ENCODE assay signal across 12 cellular contexts in the genomic region with DNA sequence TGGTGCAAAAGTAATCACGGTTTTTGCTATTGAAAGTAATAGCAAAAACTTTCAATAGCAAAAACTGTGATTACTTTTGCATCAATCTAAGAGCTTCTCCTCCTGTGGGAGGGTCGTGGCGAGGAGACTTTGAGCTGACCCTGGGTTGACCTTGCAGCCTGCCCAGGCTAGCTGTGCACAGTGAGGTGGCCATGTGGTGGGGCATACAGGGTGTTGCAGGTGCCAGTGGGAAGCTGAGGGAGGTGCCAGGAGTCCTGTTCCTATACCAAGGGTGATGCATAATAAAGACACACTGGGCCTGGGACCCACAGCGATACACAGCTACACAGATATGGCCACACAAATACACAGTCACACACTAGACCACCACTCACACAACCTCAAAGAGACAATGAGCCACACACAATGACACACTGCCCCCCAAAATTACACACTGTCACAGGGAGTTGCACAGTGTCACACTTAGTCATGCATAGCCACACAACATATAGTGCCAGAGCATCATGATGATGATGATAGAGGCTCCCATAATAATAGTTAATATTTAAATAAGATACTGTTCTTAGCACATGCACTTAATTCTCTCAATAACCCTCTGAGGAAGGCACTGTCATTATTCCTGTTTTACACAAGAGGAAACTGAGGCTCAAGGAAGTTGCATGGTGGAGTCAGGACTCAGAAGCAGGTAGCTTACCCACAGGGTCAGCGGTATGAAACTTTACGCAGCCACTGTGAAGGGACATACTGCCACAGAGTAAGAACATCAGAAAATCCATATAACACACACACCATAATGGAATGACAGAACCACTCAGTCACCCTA. TPM values are rescaled to one million over a fixed set of nuclear protein-coding genes. Genes with fewer than 3 reads are reported as not detected.
DNase-seq lines count a peak whose midpoint lies in the region; ATAC-seq, FAIRE-seq and TF ChIP-seq lines count a peak whose summit lies in the region.
"Had no signal": no experiment of that assay in that cellular context is flagged by ENCODE, and none has a peak within 500 bp of the region (broad histone marks: within the 10 kb centered on the region; RNA-seq: fewer than 3 reads in every experiment).

No MANE protein-coding gene starts in this region.

- no peak overlapping the region for H3K9ac ChIP-seq in HUES64 (ENCODE audit: low read depth, low read length)

- no peaks in the 10 kb centered on the region for H3K27me3 Mint-ChIP-seq in naive thymus-derived CD8-positive, alpha-beta T cell

- peak overlapping the region; percentile 22 to 98 (median 94) for H3K27ac Mint-ChIP-seq in naive thymus-derived CD8-positive, alpha-beta T cell

- H3K4me3 ChIP-seq in A549 (no peak overlapping the region), HUES64 (ENCODE audit: low read length) (peak overlapping the region; percentile 79; the same call in 1 of the 2 replicates)

- H3K27me3 ChIP-seq in HUES64 (ENCODE audit: insufficient read depth, low read length): peaks cover 32% of the 10 kb centered on the region

- no peak for TF ChIP-seq RAD21 in A549 (conservative IDR thresholded peaks at IDR 0.05 in 1 of 2, IDR thresholded peaks at IDR 0.05 in 1 of 2)

- no peak for TF ChIP-seq POLR2A in A549 (IDR thresholded peaks at IDR 0.05; ENCODE audit: low read length)

- no peaks in the 10 kb centered on the region for H3K36me3 ChIP-seq in HUES64 (ENCODE audit: insufficient read depth, low read length)

- H3K9me3 ChIP-seq in A549 (no peaks in the 10 kb centered on the region), HUES64 (ENCODE audit: insufficient read depth, low read depth, low read length) (no peaks in the 10 kb centered on the region)

- peaks cover 0 to 11% (median 9%) of the 10 kb centered on the region in 3 donors for H3K36me3 Mint-ChIP-seq in naive thymus-derived CD8-positive, alpha-beta T cell

- 92% methylated on average over 6 of the region's 6 CpGs for whole genome bisulfite sequencing in A549 (ENCODE audit: missing lambda C conversion rate)
- 94% methylated on average over 6 of the region's 6 CpGs for WGBS in HUES64

- H3K4me3 Mint-ChIP-seq in naive thymus-derived CD8-positive, alpha-beta T cell: peak overlapping the region; percentile 82 to 96 (median 93)

- ATAC-seq in A549: no peak
- ATAC-seq in naive thymus-derived CD8-positive, alpha-beta T cell: no peak
- no peak for ATAC-seq in HG02884 (IDR thresholded peaks at IDR 0.05; ENCODE audit: unreplicated experiment)
- ATAC-seq in GM18907 (IDR thresholded peaks at IDR 0.05; ENCODE audit: unreplicated experiment): no peak

- CTCF ChIA-PET in A549 (lab: Yijun Ruan, JAX): interaction anchor here (1.1 to 1.6 kb wide), 5 partner anchors 26 to 323 kb away, joined by 3 to 5 read pairs (median 3); a partner anchor contains a TSS

- H3K9me3 Mint-ChIP-seq in naive thymus-derived CD8-positive, alpha-beta T cell: no peaks in the 10 kb centered on the region

- TF ChIP-seq EP300 in A549 (IDR thresholded peaks at IDR 0.05): no peak

- POLR2A ChIA-PET in A549 (lab: Yijun Ruan, JAX): no interaction called here
- POLR2A ChIA-PET in naive thymus-derived CD8-positive, alpha-beta T cell (lab: Charles Lee): interaction anchor here (1.4 to 2.3 kb wide), 3 partner anchors 14 to 21 kb away, joined by 3 to 9 read pairs (median 5); no protein-coding TSS in a partner anchor

- no peak overlapping the region for H3K27ac ChIP-seq in A549
- no peak overlapping the region for H3K27ac ChIP-seq in HUES64 (ENCODE audit: low read depth, low read length)
- H3K27ac ChIP-seq in caudate nucleus (ENCODE audit: low read depth, low read length): peak overlapping the region; percentile 99

- peaks cover 9% of the 10 kb centered on the region for H3K4me1 ChIP-seq in A549
- peaks cover 4% of the 10 kb centered on the region; the same call in 1 of the 2 replicates for H3K4me1 ChIP-seq in HUES64 (ENCODE audit: insufficient read depth, low read length)

- peaks cover 28 to 46% (median 42%) of the 10 kb centered on the region in 4 donors for H3K4me1 Mint-ChIP-seq in naive thymus-derived CD8-positive, alpha-beta T cell

- no peak for TF ChIP-seq CTCF in A549 (IDR thresholded peaks at IDR 0.05)

- DNase-seq in A549 (ENCODE audit: low read depth in 1 of 2, low spot score in 1 of 2) (no peak), caudate nucleus (lab: John Stamatoyannopoulos, UW) (no peak), NCI-H1048 (lab: John Stamatoyannopoulos, UW) (no peak)
- peak in 1 of 10 donors; percentile 44 for DNase-seq in naive thymus-derived CD8-positive, alpha-beta T cell
- DNase-seq in activated effector memory CD4-positive, alpha-beta T cell treated with Interleukin-2 at 50 U/mL for 16 hours: no peak
- DNase-seq: dermis blood vessel endothelial cell, NCI-H187 treated with DMSO at 0.1 percent for 48 hours had no signal

- H3K4me2 ChIP-seq in A549: peak overlapping the region; percentile 74

- no peak for FAIRE-seq in A549 (lab: Jason Lieb, UNC)
- FAIRE-seq: D721Med had no signal

TF ChIP-seq in A549, 52 proteins besides CTCF, POLR2A, EP300 and RAD21:
- TF ChIP-seq, protein P1, sequence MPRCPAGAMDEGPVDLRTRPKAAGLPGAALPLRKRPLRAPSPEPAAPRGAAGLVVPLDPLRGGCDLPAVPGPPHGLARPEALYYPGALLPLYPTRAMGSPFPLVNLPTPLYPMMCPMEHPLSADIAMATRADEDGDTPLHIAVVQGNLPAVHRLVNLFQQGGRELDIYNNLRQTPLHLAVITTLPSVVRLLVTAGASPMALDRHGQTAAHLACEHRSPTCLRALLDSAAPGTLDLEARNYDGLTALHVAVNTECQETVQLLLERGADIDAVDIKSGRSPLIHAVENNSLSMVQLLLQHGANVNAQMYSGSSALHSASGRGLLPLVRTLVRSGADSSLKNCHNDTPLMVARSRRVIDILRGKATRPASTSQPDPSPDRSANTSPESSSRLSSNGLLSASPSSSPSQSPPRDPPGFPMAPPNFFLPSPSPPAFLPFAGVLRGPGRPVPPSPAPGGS (IDR thresholded peaks at IDR 0.05): no peak
- TF ChIP-seq BHLHE40 (IDR thresholded peaks at IDR 0.05; ENCODE audit: low read depth, low read length): no peak
- no peak for TF ChIP-seq SMC3 (IDR thresholded peaks at IDR 0.05)
- TF ChIP-seq, protein P2, sequence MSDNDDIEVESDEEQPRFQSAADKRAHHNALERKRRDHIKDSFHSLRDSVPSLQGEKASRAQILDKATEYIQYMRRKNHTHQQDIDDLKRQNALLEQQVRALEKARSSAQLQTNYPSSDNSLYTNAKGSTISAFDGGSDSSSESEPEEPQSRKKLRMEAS (IDR thresholded peaks at IDR 0.05): no peak
- TF ChIP-seq, protein P3, sequence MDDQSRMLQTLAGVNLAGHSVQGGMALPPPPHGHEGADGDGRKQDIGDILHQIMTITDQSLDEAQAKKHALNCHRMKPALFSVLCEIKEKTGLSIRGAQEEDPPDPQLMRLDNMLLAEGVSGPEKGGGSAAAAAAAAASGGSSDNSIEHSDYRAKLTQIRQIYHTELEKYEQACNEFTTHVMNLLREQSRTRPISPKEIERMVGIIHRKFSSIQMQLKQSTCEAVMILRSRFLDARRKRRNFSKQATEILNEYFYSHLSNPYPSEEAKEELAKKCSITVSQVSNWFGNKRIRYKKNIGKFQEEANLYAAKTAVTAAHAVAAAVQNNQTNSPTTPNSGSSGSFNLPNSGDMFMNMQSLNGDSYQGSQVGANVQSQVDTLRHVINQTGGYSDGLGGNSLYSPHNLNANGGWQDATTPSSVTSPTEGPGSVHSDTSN (IDR thresholded peaks at IDR 0.05): no peak
- TF ChIP-seq CEBPB (IDR thresholded peaks at IDR 0.05): no peak
- no peak for TF ChIP-seq NR3C1 (IDR thresholded peaks at IDR 0.05)
- no peak for TF ChIP-seq ZFP36 (IDR thresholded peaks at IDR 0.05; ENCODE audit: borderline replicate concordance, partially characterized antibody)
- TF ChIP-seq CBX2 (IDR thresholded peaks at IDR 0.05; ENCODE audit: borderline replicate concordance, low read depth): no peak
TF ChIP-seq in A549: peak in this region for 0.

RNA-seq across cellular contexts. Expression of a gene that starts 6.3 kb away (rescaled TPM):
- polyA plus RNA-seq in A549 (2011; rRNA removed) (4.8 and 6.0 TPM in 2 replicates), A549 (2017; fragmentation: RNase III; extraction: RNeasy Plus Mini Kit Qiagen cat#74134 plus additional on column Dnase treatment) (3.7 to 5.3 TPM (median 3.9 TPM) in 3 replicates)
- polyA plus RNA-seq in A549 (2012; cell fraction: cytosol; rRNA removed): 3.5 and 3.8 TPM in 2 replicates
- polyA plus RNA-seq in A549 (2012; cell fraction: nucleus; rRNA removed): 14.1 TPM in 2 replicates
- polyA minus RNA-seq in A549 (2011; rRNA and poly(A)+ RNA removed): 8.1 and 11.0 TPM in 2 replicates
- 19.6 TPM for polyA plus RNA-seq in HUES64 (2013, experiment 1 of 2)
- polyA plus RNA-seq in HUES64 (2013, experiment 2 of 2): 24.5 TPM
- 10 to 100 TPM; 39.3 to 42.7 TPM for total RNA-seq in naive thymus-derived CD8-positive, alpha-beta T cell
- polyA plus RNA-seq in naive thymus-derived CD8-positive, alpha-beta T cell: 10 to 100 TPM; 11.0 to 23.0 (median 15.6) TPM

RNA-seq across cellular contexts. Expression of a gene that starts 15.9 kb away (rescaled TPM):
- polyA plus RNA-seq in A549 (2011; rRNA removed) (0.10 and 0.13 TPM in 2 replicates), A549 (2017; fragmentation: RNase III; extraction: RNeasy Plus Mini Kit Qiagen cat#74134 plus additional on column Dnase treatment) (0.03 to 0.07 TPM in 2 of 3 replicates, not detected in the other)
- polyA plus RNA-seq in A549 (2012; cell fraction: cytosol; rRNA removed): under 0.01 TPM in 1 of 2 replicates, not detected in the other
- polyA plus RNA-seq in A549 (2012; cell fraction: nucleus; rRNA removed): 0.01 and 0.02 TPM in 2 replicates
- 0.10 and 1.3 TPM in 2 replicates for polyA minus RNA-seq in A549 (2011; rRNA and poly(A)+ RNA removed)
- 2.6 TPM for polyA plus RNA-seq in HUES64 (2013, experiment 1 of 2)
- polyA plus RNA-seq in HUES64 (2013, experiment 2 of 2): 1.6 TPM
- 1 to 10 TPM; 4.6 to 5.2 TPM for total RNA-seq in naive thymus-derived CD8-positive, alpha-beta T cell
- under 1 TPM; 0.31 to 0.37 (median 0.35) TPM for polyA plus RNA-seq in naive thymus-derived CD8-positive, alpha-beta T cell
- total RNA-seq: lung microvascular endothelial cell had no signal

RNA-seq across cellular contexts. Expression of a gene that starts 32.5 kb away (rescaled TPM):
- polyA plus RNA-seq in A549 (2011; rRNA removed) (0.22 and 0.49 TPM in 2 replicates), A549 (2017; fragmentation: RNase III; extraction: RNeasy Plus Mini Kit Qiagen cat#74134 plus additional on column Dnase treatment) (0.04 to 0.08 TPM (median 0.05 TPM) in 3 replicates)
- 0.16 and 0.23 TPM in 2 replicates for polyA plus RNA-seq in A549 (2012; cell fraction: cytosol; rRNA removed)
- 0.55 TPM in 2 replicates for polyA plus RNA-seq in A549 (2012; cell fraction: nucleus; rRNA removed)
- 0.49 and 0.91 TPM in 2 replicates for polyA minus RNA-seq in A549 (2011; rRNA and poly(A)+ RNA removed)
- 2.9 TPM for polyA plus RNA-seq in HUES64 (2013, experiment 1 of 2)
- 2.5 TPM for polyA plus RNA-seq in HUES64 (2013, experiment 2 of 2)
- total RNA-seq in naive thymus-derived CD8-positive, alpha-beta T cell: 10 to 100 TPM; 41.0 to 41.9 TPM
- 10 to 100 TPM; 12.3 to 21.6 (median 16.0) TPM for polyA plus RNA-seq in naive thymus-derived CD8-positive, alpha-beta T cell

Comparison
In these comparisons a context has a peak if more than half of its experiments do, and no peak if none do; other contexts are left out.
1. RNA of a gene that starts 32.5 kb away (polyA plus RNA-seq): 12.3 to 21.6 TPM in naive thymus-derived CD8-positive, alpha-beta T cell; 0.04 to 0.55 TPM in A549; every median in the first group is over 4 times any median in the second.